Comparison of ENCODE assay signal across 5 cellular contexts in genomic region chrX:1490723-1491122, GRCh38. TPM values are rescaled to one million over a fixed set of nuclear protein-coding genes. Genes with fewer than 3 reads are reported as not detected.
"Had no signal": no experiment of that assay in that cellular context is flagged by ENCODE, and none has a peak within 500 bp of the region (broad histone marks: within the 10 kb centered on the region; RNA-seq: fewer than 3 reads in every experiment).

No MANE protein-coding gene starts in this region.

RNA-seq across cellular contexts. Expression of gene P2RY8, which starts 46.3 kb away (rescaled TPM):
- total RNA-seq: kidney epithelial cell, mammary epithelial cell, mesothelial cell of epicardium, myocyte had no signal
- polyA plus RNA-seq: keratinocyte, mammary epithelial cell had no signal
